ENCODE assay signal across 1 cellular context in the genomic region with DNA sequence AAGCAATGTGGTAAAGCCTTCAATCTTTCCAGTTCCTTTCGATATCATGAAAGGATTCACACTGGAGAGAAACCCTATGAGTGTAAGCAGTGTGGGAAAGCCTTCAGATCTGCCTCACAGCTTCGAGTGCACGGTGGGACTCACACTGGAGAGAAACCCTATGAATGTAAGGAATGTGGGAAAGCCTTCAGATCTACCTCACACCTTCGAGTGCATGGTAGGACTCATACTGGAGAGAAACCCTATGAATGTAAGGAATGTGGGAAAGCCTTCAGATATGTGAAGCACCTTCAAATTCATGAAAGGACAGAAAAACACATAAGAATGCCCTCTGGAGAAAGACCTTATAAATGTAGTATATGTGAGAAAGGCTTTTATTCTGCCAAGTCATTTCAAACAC.
TF ChIP-seq lines count a peak whose summit lies in the region.

No MANE protein-coding gene starts in this region.

TF ChIP-seq in K562, 482 proteins besides CTCF, POLR2A, EP300 and RAD21 (continued from another document and continues in another):
- TF ChIP-seq, protein P1, sequence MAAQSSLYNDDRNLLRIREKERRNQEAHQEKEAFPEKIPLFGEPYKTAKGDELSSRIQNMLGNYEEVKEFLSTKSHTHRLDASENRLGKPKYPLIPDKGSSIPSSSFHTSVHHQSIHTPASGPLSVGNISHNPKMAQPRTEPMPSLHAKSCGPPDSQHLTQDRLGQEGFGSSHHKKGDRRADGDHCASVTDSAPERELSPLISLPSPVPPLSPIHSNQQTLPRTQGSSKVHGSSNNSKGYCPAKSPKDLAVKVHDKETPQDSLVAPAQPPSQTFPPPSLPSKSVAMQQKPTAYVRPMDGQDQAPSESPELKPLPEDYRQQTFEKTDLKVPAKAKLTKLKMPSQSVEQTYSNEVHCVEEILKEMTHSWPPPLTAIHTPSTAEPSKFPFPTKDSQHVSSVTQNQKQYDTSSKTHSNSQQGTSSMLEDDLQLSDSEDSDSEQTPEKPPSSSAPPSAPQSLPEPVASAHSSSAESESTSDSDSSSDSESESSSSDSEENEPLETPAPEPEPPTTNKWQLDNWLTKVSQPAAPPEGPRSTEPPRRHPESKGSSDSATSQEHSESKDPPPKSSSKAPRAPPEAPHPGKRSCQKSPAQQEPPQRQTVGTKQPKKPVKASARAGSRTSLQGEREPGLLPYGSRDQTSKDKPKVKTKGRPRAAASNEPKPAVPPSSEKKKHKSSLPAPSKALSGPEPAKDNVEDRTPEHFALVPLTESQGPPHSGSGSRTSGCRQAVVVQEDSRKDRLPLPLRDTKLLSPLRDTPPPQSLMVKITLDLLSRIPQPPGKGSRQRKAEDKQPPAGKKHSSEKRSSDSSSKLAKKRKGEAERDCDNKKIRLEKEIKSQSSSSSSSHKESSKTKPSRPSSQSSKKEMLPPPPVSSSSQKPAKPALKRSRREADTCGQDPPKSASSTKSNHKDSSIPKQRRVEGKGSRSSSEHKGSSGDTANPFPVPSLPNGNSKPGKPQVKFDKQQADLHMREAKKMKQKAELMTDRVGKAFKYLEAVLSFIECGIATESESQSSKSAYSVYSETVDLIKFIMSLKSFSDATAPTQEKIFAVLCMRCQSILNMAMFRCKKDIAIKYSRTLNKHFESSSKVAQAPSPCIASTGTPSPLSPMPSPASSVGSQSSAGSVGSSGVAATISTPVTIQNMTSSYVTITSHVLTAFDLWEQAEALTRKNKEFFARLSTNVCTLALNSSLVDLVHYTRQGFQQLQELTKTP (IDR thresholded peaks at IDR 0.05; ENCODE audit: low read depth in 1 of 2, partially characterized antibody in 2 of 2) = peak in 1 of 2 experiments; percentile 26
- no peak for TF ChIP-seq PHF21A (IDR thresholded peaks at IDR 0.05; ENCODE audit: borderline replicate concordance, low read depth)
- TF ChIP-seq EP400 (IDR thresholded peaks at IDR 0.05) = 0 out of 2 replicates have a peak, but pooled peaks have one; percentile 26
- no peak for TF ChIP-seq ZNF408 (CRISPR knock-in tag; IDR thresholded peaks at IDR 0.05; ENCODE audit: low read depth)
- TF ChIP-seq MBD2 (IDR thresholded peaks at IDR 0.05; ENCODE audit: borderline replicate concordance, low read depth) = no peak
- no peak for TF ChIP-seq TBP (optimal IDR thresholded peaks at IDR 0.05; ENCODE audit: low read depth, low read length)
- TF ChIP-seq PTTG1 (tag; IDR thresholded peaks at IDR 0.05; ENCODE audit: low read depth) = no peak
- no peak for TF ChIP-seq SMAD1 (IDR thresholded peaks at IDR 0.05; ENCODE audit: low read depth, low read length, partially characterized antibody)
- no peak for TF ChIP-seq DIDO1 (tag; IDR thresholded peaks at IDR 0.05; ENCODE audit: low read depth)
- no peak for TF ChIP-seq TAF7 (tag; IDR thresholded peaks at IDR 0.05)
- TF ChIP-seq ZBTB7A (IDR thresholded peaks at IDR 0.05; ENCODE audit: borderline replicate concordance, control insufficient read depth, low read depth, low read length) = no peak
- TF ChIP-seq TAL1 (IDR thresholded peaks at IDR 0.05) = no peak
- TF ChIP-seq, protein P2, sequence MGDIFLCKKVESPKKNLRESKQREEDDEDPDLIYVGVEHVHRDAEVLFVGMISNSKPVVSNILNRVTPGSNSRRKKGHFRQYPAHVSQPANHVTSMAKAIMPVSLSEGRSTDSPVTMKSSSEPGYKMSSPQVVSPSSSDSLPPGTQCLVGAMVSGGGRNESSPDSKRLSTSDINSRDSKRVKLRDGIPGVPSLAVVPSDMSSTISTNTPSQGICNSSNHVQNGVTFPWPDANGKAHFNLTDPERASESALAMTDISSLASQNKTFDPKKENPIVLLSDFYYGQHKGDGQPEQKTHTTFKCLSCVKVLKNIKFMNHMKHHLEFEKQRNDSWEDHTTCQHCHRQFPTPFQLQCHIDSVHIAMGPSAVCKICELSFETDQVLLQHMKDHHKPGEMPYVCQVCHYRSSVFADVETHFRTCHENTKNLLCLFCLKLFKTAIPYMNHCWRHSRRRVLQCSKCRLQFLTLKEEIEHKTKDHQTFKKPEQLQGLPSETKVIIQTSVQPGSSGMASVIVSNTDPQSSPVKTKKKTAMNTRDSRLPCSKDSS (IDR thresholded peaks at IDR 0.05; ENCODE audit: low read depth, partially characterized antibody) = peak; percentile 92
- TF ChIP-seq EWSR1 (IDR thresholded peaks at IDR 0.05; ENCODE audit: borderline replicate concordance, low read depth, partially characterized antibody) = no peak
- TF ChIP-seq ESRRA (IDR thresholded peaks at IDR 0.05; ENCODE audit: borderline replicate concordance, low read depth) = no peak
- TF ChIP-seq PCBP1 (IDR thresholded peaks at IDR 0.05; ENCODE audit: low read depth, low read length, poor library complexity, severe bottlenecking) = no peak
- TF ChIP-seq RBM34 (IDR thresholded peaks at IDR 0.05; ENCODE audit: borderline replicate concordance, insufficient read depth, low read length) = no peak
- peak; percentile 88 for TF ChIP-seq ZEB2 (IDR thresholded peaks at IDR 0.05)
- no peak for TF ChIP-seq PRMT5 (CRISPR knock-in tag; IDR thresholded peaks at IDR 0.05)
- TF ChIP-seq DMBX1 (CRISPR knock-in tag; IDR thresholded peaks at IDR 0.05; ENCODE audit: borderline replicate concordance) = peak; percentile 31; the same call in 1 of the 2 replicates
- no peak for TF ChIP-seq NFXL1 (CRISPR knock-in tag; IDR thresholded peaks at IDR 0.05)
- TF ChIP-seq RBM39 (optimal IDR thresholded peaks at IDR 0.05; ENCODE audit: low read depth, low read length) = no peak
- no peak for TF ChIP-seq ZNF253 (CRISPR knock-in tag; conservative IDR thresholded peaks at IDR 0.05)
- TF ChIP-seq ZNF507 (tag; conservative IDR thresholded peaks at IDR 0.05) = no peak
- no peak for TF ChIP-seq SIX5 (IDR thresholded peaks at IDR 0.05; ENCODE audit: borderline replicate concordance in 1 of 2, insufficient read depth in 1 of 2, low read depth in 1 of 2, low read length in 2 of 2)
- TF ChIP-seq TCF7L2 (IDR thresholded peaks at IDR 0.05; ENCODE audit: low read depth, low read length) = no peak
- TF ChIP-seq ZNF766 (CRISPR knock-in tag; conservative IDR thresholded peaks at IDR 0.05) = no peak; the same call in 1 of the 2 replicates
- TF ChIP-seq JUN (IDR thresholded peaks at IDR 0.05; ENCODE audit: borderline replicate concordance, low read depth, low read length) = 0 out of 2 replicates have a peak, but pooled peaks have one; percentile 15
- no peak for TF ChIP-seq JUN (CRISPR knock-in tag; IDR thresholded peaks at IDR 0.05; ENCODE audit: borderline replicate concordance)
- TF ChIP-seq, protein P3, sequence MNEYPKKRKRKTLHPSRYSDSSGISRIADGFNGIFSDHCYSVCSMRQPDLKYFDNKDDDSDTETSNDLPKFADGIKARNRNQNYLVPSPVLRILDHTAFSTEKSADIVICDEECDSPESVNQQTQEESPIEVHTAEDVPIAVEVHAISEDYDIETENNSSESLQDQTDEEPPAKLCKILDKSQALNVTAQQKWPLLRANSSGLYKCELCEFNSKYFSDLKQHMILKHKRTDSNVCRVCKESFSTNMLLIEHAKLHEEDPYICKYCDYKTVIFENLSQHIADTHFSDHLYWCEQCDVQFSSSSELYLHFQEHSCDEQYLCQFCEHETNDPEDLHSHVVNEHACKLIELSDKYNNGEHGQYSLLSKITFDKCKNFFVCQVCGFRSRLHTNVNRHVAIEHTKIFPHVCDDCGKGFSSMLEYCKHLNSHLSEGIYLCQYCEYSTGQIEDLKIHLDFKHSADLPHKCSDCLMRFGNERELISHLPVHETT (CRISPR knock-in tag; conservative IDR thresholded peaks at IDR 0.05 in 1 of 2, IDR thresholded peaks at IDR 0.05 in 1 of 2) = no peak
- TF ChIP-seq XRCC4 (IDR thresholded peaks at IDR 0.05; ENCODE audit: extremely low read depth, insufficient read depth, insufficient read length) = no peak
- TF ChIP-seq, protein P4, sequence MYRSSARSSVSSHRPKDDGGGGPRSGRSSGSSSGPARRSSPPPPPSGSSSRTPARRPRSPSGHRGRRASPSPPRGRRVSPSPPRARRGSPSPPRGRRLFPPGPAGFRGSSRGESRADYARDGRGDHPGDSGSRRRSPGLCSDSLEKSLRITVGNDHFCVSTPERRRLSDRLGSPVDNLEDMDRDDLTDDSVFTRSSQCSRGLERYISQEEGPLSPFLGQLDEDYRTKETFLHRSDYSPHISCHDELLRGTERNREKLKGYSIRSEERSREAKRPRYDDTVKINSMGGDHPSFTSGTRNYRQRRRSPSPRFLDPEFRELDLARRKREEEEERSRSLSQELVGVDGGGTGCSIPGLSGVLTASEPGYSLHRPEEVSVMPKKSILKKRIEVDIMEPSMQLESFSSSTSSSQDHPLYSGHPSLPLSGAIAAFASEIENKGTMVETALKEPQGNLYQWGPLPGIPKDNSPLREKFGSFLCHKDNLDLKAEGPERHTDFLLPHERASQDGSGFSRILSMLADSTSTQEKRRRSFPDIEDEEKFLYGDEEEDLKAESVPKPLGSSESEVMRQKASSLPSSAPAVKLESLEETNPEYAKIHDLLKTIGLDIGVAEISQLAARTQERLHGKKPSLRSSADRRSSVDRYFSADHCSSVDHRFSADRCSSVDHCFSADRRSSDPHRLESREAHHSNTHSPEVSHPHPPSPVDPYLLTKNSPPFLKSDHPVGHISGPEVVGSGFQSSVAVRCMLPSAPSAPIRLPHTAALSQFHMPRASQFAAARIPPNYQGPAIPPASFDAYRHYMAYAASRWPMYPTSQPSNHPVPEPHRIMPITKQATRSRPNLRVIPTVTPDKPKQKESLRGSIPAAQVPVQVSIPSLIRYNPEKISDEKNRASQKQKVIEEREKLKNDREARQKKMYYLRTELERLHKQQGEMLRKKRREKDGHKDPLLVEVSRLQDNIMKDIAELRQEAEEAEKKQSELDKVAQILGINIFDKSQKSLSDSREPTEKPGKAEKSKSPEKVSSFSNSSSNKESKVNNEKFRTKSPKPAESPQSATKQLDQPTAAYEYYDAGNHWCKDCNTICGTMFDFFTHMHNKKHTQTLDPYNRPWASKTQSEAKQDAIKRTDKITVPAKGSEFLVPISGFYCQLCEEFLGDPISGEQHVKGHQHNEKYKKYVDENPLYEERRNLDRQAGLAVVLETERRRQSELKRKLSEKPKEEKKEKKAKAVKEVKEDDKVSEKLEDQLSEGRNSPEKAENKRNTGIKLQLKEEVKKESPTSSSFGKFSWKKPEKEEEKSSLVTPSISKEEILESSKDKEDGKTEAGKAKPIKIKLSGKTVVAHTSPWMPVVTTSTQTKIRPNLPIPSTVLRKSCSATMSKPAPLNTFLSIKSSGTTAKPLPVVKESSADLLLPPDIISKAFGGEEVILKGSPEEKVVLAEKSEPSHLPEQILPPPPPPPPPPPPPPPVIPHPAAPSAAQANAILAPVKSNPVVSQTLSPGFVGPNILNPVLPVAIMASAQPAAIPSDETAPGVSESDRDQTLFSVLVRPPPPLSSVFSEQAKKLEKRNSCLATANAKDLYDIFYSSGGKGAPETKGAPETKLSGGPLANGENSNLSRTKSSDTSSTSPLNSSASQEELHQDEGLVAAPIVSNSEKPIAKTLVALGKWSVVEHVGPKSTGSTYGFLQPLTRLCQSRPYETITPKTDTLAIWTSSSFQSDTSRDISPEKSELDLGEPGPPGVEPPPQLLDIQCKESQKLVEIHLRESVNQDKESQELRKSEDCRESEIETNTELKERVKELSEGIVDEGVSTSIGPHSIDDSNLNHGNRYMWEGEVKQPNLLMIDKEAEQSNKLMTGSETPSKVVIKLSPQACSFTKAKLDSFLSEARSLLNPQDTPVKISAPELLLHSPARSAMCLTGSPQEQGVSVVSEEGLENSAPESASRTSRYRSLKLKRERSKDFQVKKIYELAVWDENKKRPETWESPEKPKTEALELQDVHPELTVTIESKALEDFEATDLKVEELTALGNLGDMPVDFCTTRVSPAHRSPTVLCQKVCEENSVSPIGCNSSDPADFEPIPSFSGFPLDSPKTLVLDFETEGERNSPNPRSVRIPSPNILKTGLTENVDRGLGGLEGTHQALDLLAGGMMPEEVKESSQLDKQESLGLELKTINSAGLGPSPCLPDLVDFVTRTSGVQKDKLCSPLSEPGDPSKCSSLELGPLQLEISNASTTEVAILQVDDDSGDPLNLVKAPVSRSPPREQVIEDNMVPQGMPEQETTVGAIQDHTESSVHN (IDR thresholded peaks at IDR 0.05; ENCODE audit: borderline replicate concordance in 1 of 2, low read depth in 1 of 2) = no peak; a peak in 1 of 4 replicates
- no peak for TF ChIP-seq HMGN3 (IDR thresholded peaks at IDR 0.05; ENCODE audit: borderline replicate concordance, extremely low read depth, insufficient read length, low read depth, low read length)
- TF ChIP-seq, protein P5, sequence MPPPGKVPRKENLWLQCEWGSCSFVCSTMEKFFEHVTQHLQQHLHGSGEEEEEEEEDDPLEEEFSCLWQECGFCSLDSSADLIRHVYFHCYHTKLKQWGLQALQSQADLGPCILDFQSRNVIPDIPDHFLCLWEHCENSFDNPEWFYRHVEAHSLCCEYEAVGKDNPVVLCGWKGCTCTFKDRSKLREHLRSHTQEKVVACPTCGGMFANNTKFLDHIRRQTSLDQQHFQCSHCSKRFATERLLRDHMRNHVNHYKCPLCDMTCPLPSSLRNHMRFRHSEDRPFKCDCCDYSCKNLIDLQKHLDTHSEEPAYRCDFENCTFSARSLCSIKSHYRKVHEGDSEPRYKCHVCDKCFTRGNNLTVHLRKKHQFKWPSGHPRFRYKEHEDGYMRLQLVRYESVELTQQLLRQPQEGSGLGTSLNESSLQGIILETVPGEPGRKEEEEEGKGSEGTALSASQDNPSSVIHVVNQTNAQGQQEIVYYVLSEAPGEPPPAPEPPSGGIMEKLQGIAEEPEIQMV (tag; conservative IDR thresholded peaks at IDR 0.05; ENCODE audit: low read depth) = no peak
- TF ChIP-seq ZNF561 (CRISPR knock-in tag; conservative IDR thresholded peaks at IDR 0.05) = no peak
- peak; percentile 75 for TF ChIP-seq ZNF24 (IDR thresholded peaks at IDR 0.05)
- TF ChIP-seq, protein P6, sequence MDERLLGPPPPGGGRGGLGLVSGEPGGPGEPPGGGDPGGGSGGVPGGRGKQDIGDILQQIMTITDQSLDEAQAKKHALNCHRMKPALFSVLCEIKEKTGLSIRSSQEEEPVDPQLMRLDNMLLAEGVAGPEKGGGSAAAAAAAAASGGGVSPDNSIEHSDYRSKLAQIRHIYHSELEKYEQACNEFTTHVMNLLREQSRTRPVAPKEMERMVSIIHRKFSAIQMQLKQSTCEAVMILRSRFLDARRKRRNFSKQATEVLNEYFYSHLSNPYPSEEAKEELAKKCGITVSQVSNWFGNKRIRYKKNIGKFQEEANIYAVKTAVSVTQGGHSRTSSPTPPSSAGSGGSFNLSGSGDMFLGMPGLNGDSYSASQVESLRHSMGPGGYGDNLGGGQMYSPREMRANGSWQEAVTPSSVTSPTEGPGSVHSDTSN (CRISPR knock-in tag; IDR thresholded peaks at IDR 0.05; ENCODE audit: low read depth) = no peak
- TF ChIP-seq, protein P6 (tag; conservative IDR thresholded peaks at IDR 0.05; ENCODE audit: low read depth) = no peak
- TF ChIP-seq SAFB (IDR thresholded peaks at IDR 0.05; ENCODE audit: borderline replicate concordance, low read depth, low read length) = no peak
